ENCODE assay signal across 26 cellular contexts in genomic region chr4:17095771-17096170, GRCh38.
"Had no signal": no experiment of that assay in that cellular context is flagged by ENCODE, and none has a peak within 500 bp of the region (broad histone marks: within the 10 kb centered on the region; RNA-seq: fewer than 3 reads in every experiment).

No MANE protein-coding gene starts in this region.

- ATAC-seq: activated CD4-positive, CD25-positive, alpha-beta regulatory T cell treated with anti-CD3 and anti-CD28 coated beads, Interleukin-2, amount 50 U/mL, for 24 hours; activated CD8-positive, alpha-beta memory T cell treated with anti-CD3 and anti-CD28 coated beads, Interleukin-2, amount 10 ng/mL, durations not matched to agents 7 days and 5 days; activated naive CD8-positive, alpha-beta T cell treated with anti-CD3 and anti-CD28 coated beads, Interleukin-2, amount 50 U/mL, for 24 hours; Panc1 had no signal

- H3K4me3 ChIP-seq: ascending aorta, cardiac muscle cell, SJCRH30 had no signal

- H3K4me1 ChIP-seq: ascending aorta, SJCRH30 had no signal

- FAIRE-seq: TTC549 had no signal

- H3K9ac ChIP-seq: SK-N-SH had no signal

- DNase-seq: activated CD4-positive, alpha-beta memory T cell treated with anti-CD3 and anti-CD28 coated beads, Interleukin-2, amount 10 ng/mL, durations not matched to agents 7 days and 5 days; activated CD4-positive, alpha-beta T cell treated with anti-CD3 and anti-CD28 coated beads for 4 hours; activated CD8-positive, alpha-beta memory T cell treated with anti-CD3 and anti-CD28 coated beads for 24 hours; activated CD8-positive, alpha-beta memory T cell treated with anti-CD3 and anti-CD28 coated beads, Interleukin-2, amount 10 ng/mL, durations not matched to agents 7 days and 5 days; activated CD8-positive, alpha-beta memory T cell treated with anti-CD3 and anti-CD28 coated beads, Interleukin-2, amount 50 U/mL, for 48 hours; activated effector memory CD4-positive, alpha-beta T cell treated with Interleukin-2 at 50 U/mL for 16 hours; activated naive CD4-positive, alpha-beta T cell treated with anti-CD3 and anti-CD28 coated beads, Interleukin-2, amount 10 ng/mL, durations not matched to agents 7 days and 5 days; activated naive CD8-positive, alpha-beta T cell treated with anti-CD3 and anti-CD28 coated beads, Interleukin-2, amount 50 U/mL, for 24 hours; activated T-cell treated with anti-CD3 and anti-CD28 coated beads, Interleukin-2, amount 50 U/mL, for 48 hours; amygdala; Karpas-422; NCI-H1105; NCI-H1417 treated with DMSO at 0.1 percent for 48 hours; NCI-H187 treated with DMSO at 0.1 percent for 48 hours; NCI-H2081; NCI-H226; NCI-H446 treated with DMSO at 0.1 percent for 48 hours; NCI-H524; SHP77; SJCRH30; SK-N-SH had no signal

- H3K9me2 ChIP-seq: SK-N-SH had no signal

- H3K27ac ChIP-seq: ascending aorta, cardiac muscle cell, SJCRH30 had no signal

- H3K36me3 ChIP-seq: ascending aorta, cardiac muscle cell, SJCRH30 had no signal

- H3K9me3 ChIP-seq: ascending aorta, SJCRH30, SK-N-SH had no signal

- H3K27me3 ChIP-seq: ascending aorta, cardiac muscle cell, SJCRH30 had no signal
